8 cellular contexts compared by ENCODE assay signal in the genomic region with DNA sequence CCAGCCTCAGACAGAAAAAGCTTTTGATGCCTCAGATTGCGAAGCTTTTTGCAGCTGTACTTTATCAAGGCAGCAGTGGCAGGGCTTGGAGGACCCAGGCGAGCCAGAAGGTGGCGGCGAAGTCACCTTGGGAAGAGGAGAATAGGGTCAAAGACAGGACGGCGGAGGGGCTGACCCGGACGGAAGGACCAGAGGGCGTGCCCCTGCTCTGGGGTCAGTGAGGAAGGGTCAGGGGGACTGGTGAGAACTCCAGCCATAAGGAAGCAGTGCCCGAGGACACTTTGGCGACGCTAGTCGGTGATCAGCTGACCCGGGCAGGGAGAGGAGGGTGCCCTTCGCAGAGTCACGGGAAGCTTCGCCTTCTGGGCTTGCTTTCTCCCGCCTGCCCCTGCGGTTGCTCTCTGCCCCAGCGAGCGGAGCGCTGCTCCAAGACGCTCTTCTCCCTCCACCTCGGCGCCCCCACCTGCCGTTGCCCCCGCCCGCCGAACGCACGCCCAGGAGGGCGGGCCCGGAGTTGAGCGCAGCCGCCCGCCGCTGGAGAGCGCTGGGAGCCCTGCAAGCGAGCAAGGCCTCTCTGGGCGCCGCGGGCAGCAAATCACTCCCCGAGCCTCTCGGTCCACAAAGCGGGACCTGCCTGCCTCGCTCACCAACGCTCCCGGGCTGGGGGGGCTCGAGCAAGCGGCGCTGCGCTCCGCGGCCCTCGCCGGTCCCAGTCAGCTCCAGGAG. TPM values are rescaled to one million over a fixed set of nuclear protein-coding genes. Genes with fewer than 3 reads are reported as not detected.
A peak's percentile ranks its signal among the peaks of the same experiment; 100 is the strongest.
DNase-seq lines count a peak whose midpoint lies in the region; ATAC-seq and TF ChIP-seq lines count a peak whose summit lies in the region.

No MANE protein-coding gene starts in this region.

- ATAC-seq in PC-3 (peak; percentile 24; the same call in 1 of the 2 replicates), HG03378 (IDR thresholded peaks at IDR 0.05; ENCODE audit: unreplicated experiment) (no peak)

- DNase-seq in A673 (ENCODE audit: low spot score) (peak; percentile 7), H4 (ENCODE audit: low spot score) (peak; percentile 10), PC-3 (no peak), fibroblast of villous mesenchyme (ENCODE audit: low read depth) (peak; percentile 12), neural crest cell (ENCODE audit: low read depth, low spot score) (peak; percentile 47), T1000 (lab: John Stamatoyannopoulos, UW) (no peak), DMS114 treated with DMSO at 0.1 percent for 48 hours (lab: John Stamatoyannopoulos, UW; ENCODE audit: unreplicated experiment) (no peak)

- H3K36me3 Mint-ChIP-seq in neural crest cell (ENCODE audit: low read depth), result no peaks in the 10 kb centered on the region

- CTCF ChIA-PET in A673 (lab: Charles Lee) (interaction anchor here (0.6 kb wide), 1 partner anchor 298 kb away, joined by 3 read pairs; no protein-coding TSS in a partner anchor), PC-3 (lab: Charles Lee) (interaction anchor here (0.6 kb wide), 1 partner anchor 19 kb away, joined by 9 read pairs; no protein-coding TSS in a partner anchor)

- H3K4me1 Mint-ChIP-seq in neural crest cell, result peaks cover 21% of the 10 kb centered on the region

- POLR2A ChIA-PET in A673 (lab: Charles Lee; ENCODE audit: low non-redundant PET), result no interaction called here
- POLR2A ChIA-PET in PC-3 (lab: Charles Lee; ENCODE audit: unreplicated experiment), result no interaction called here

- peaks cover 81% of the 10 kb centered on the region for H3K27me3 ChIP-seq in A673 (replicated peaks; ENCODE audit: insufficient read depth, low read depth, low read length, poor library complexity)
- peaks cover 22% of the 10 kb centered on the region; the same call in 1 of the 2 replicates for H3K27me3 ChIP-seq in PC-3 (ENCODE audit: low read length)

- no peak overlapping the region for H2AFZ ChIP-seq in PC-3 (ENCODE audit: low read length)

- H3K9me2 ChIP-seq in PC-3 (replicated peaks; ENCODE audit: low read length), result no peaks in the 10 kb centered on the region

- intact Hi-C loops in A673 (cut with micrococcal nuclease; ENCODE audit: unreplicated experiment) (no loop called here), PC-3 (cut with micrococcal nuclease) (no loop called here)

- no peaks in the 10 kb centered on the region for H3K36me3 ChIP-seq in A673 (ENCODE audit: insufficient read depth, low read length, poor library complexity, severe bottlenecking)
- H3K36me3 ChIP-seq in PC-3 (ENCODE audit: low read depth, low read length), result no peaks in the 10 kb centered on the region

- H4K20me1 ChIP-seq in PC-3 (ENCODE audit: low read length), result no peaks in the 10 kb centered on the region

- no peaks in the 10 kb centered on the region for H3K79me2 ChIP-seq in PC-3 (ENCODE audit: low read length)

- no peak overlapping the region for H3K4me2 ChIP-seq in PC-3 (ENCODE audit: low read length)

- no peak overlapping the region for H3K27ac Mint-ChIP-seq in neural crest cell (ENCODE audit: unreplicated experiment)

- H3K9me3 Mint-ChIP-seq in neural crest cell, result no peaks in the 10 kb centered on the region

- peak; percentile 28; the same call in 1 of the 2 replicates for TF ChIP-seq CTCF in A673 (conservative IDR thresholded peaks at IDR 0.05; ENCODE audit: low read depth, low read length)
- no peak for TF ChIP-seq CTCF in PC-3 (conservative IDR thresholded peaks at IDR 0.05; ENCODE audit: low read depth, low read length)
- TF ChIP-seq CTCF in fibroblast of villous mesenchyme (IDR thresholded peaks at IDR 0.05; ENCODE audit: insufficient read depth, low read depth, low read length), result peak; percentile 13
- TF ChIP-seq CTCF in neural crest cell (conservative IDR thresholded peaks at IDR 0.05), result peak; percentile 55

- H3K4me1 ChIP-seq in A673 (ENCODE audit: insufficient read depth, low read length, poor library complexity, severe bottlenecking) (no peaks in the 10 kb centered on the region), PC-3 (ENCODE audit: insufficient read depth, low read length) (0 out of 2 replicates have a peak, but pooled peaks cover 4% of the 10 kb centered on the region)

- peak overlapping the region; percentile 92 for H3K4me3 Mint-ChIP-seq in neural crest cell

- H3K9me3 ChIP-seq in A673 (ENCODE audit: low read depth, low read length, poor library complexity, severe bottlenecking), result no peaks in the 10 kb centered on the region
- H3K9me3 ChIP-seq in PC-3 (ENCODE audit: low read length), result 0 out of 2 replicates have a peak, but pooled peaks cover 7% of the 10 kb centered on the region

- BruUV-seq in A673 (replicated peaks; lab: Mats Ljungman, UMichigan) (no TSS peak), PC-3 (replicated peaks; lab: Mats Ljungman, UMichigan) (no TSS peak)

- H3K9ac ChIP-seq in PC-3 (ENCODE audit: low read length), result no peak overlapping the region

- H3K27me3 Mint-ChIP-seq in neural crest cell (ENCODE audit: low read depth), result peaks cover 91% of the 10 kb centered on the region

- H3K27ac ChIP-seq in A673 (ENCODE audit: low read depth, low read length, poor library complexity, severe bottlenecking), result no peak overlapping the region
- no peak overlapping the region for H3K27ac ChIP-seq in PC-3 (ENCODE audit: low read length)

- H3K4me3 ChIP-seq in A673 (ENCODE audit: low read depth, low read length, poor library complexity, severe bottlenecking) (peak overlapping the region; percentile 19), PC-3 (ENCODE audit: low read length) (no peak overlapping the region), fibroblast of villous mesenchyme (ENCODE audit: low read depth, low read length) (peak overlapping the region; percentile 42)

- no peaks in the 10 kb centered on the region for H3F3A ChIP-seq in PC-3 (ENCODE audit: low read length, unreplicated experiment)

RNA-seq across cellular contexts. Expression of a gene that starts 1.4 kb away (rescaled TPM):
- not detected in 2 replicates for total RNA-seq in A673 (2021)
- total RNA-seq in H4 (2014; rRNA removed; shearing (Covaris generic)), result 0.17 TPM in 1 of 2 replicates, not detected in the other
- not detected in 2 replicates for total RNA-seq in PC-3 (2014; rRNA removed)
- total RNA-seq in fibroblast of villous mesenchyme, result 1.6 TPM in 1 of 2 replicates, not detected in the other
- total RNA-seq in neural crest cell, result 8.5 and 9.3 TPM in 2 replicates

Comparison
In these comparisons a context has a peak if more than half of its experiments do, and no peak if none do; other contexts are left out.
1. DNase-seq: peak in A673 (single experiment), H4 (single experiment), fibroblast of villous mesenchyme (single experiment) and neural crest cell (single experiment); none in PC-3 (single experiment), T1000 (single experiment) and DMS114 treated with DMSO at 0.1 percent for 48 hours (single experiment).